10 cellular contexts compared by ENCODE assay signal in the genomic region with DNA sequence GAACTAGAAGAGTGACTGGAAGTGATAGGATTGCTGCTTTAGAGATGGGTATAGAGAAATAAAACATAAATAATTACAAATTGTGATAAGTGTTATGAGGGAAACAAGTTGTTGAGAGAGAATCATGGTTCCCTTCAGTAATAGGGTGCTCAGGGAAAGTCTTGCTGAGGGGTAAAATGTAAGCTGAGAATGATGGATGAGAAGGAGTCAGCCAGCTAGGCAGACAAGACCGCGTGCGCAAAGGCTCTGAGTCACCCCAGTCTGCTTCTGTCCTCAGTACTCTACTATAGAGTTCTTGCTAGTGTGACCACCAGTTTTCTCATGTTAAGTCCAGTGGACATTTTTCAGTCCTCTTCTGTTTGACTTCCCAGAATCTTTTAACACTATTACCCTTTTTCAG. TPM values are rescaled to one million over a fixed set of nuclear protein-coding genes. Genes with fewer than 3 reads are reported as not detected.
DNase-seq lines count a peak whose midpoint lies in the region; ATAC-seq and TF ChIP-seq lines count a peak whose summit lies in the region.
"Had no signal": no experiment of that assay in that cellular context is flagged by ENCODE, and none has a peak within 500 bp of the region (broad histone marks: within the 10 kb centered on the region; RNA-seq: fewer than 3 reads in every experiment).

No MANE protein-coding gene starts in this region.

- DNase-seq in Daoy (ENCODE audit: low read depth) (peak; percentile 61), GM23248 (peak; percentile 17), kidney glomerular epithelial cell (lab: John Stamatoyannopoulos, UW) (peak; percentile 34), neural progenitor cell (ENCODE audit: low spot score) (no peak), HAP-1 (ENCODE audit: low spot score in 2 of 2) (no peak)
- DNase-seq: activated naive CD4-positive, alpha-beta T cell treated with anti-CD3 and anti-CD28 coated beads, Interleukin-2, amount 10 ng/mL, durations not matched to agents 7 days and 5 days; effector memory CD8-positive, alpha-beta T cell had no signal

- ATAC-seq in SK-N-SH treated with all-trans-retinoic acid at 6 μM for 48 hours (peak; percentile 82), HG03565 (IDR thresholded peaks at IDR 0.05; ENCODE audit: unreplicated experiment) (no peak)
- ATAC-seq: effector memory CD8-positive, alpha-beta T cell had no signal

- no peak for TF ChIP-seq CTCF in neural progenitor cell (IDR thresholded peaks at IDR 0.05)

- 98% methylated on average over 3 of the region's 3 CpGs for WGBS in GM23248 (ENCODE audit: low coverage in 1 of 2, low lambda C conversion rate in 2 of 2, missing lambda C conversion rate in 2 of 2), 2 experiments

- no peak overlapping the region for H3K9ac ChIP-seq in GM23248
- no peak overlapping the region for H3K9ac ChIP-seq in neural progenitor cell

- H3K9me3 ChIP-seq in GM23248 (ENCODE audit: low read depth) (no peaks in the 10 kb centered on the region), neural progenitor cell (ENCODE audit: low read depth) (no peaks in the 10 kb centered on the region), HAP-1 (no peaks in the 10 kb centered on the region)
- H3K9me3 ChIP-seq: vagina had no signal

- no peaks in the 10 kb centered on the region for H3K9me2 ChIP-seq in GM23248 (ENCODE audit: insufficient read depth)

- peaks cover 5% of the 10 kb centered on the region for H3K4me1 Mint-ChIP-seq in neural progenitor cell

- in situ Hi-C loops in GM23248 (cut with MboI) = no loop called here
- in situ Hi-C loops in HAP-1 (cut with MboI; ENCODE audit: low sequenced_read_pairs) = no loop called here

- no peak overlapping the region for H3K27ac Mint-ChIP-seq in neural progenitor cell
- H3K27ac Mint-ChIP-seq: activated naive CD4-positive, alpha-beta T cell treated with anti-CD3 and anti-CD28 coated beads, Interleukin-2, amount 10 ng/mL, durations not matched to agents 7 days and 5 days had no signal

- no peak overlapping the region for H3K27ac ChIP-seq in GM23248
- H3K27ac ChIP-seq in neural progenitor cell = no peak overlapping the region
- H3K27ac ChIP-seq: vagina had no signal

- H3K4me1 ChIP-seq in GM23248 (ENCODE audit: insufficient read depth) = peaks cover 33% of the 10 kb centered on the region
- peaks cover 5% of the 10 kb centered on the region for H3K4me1 ChIP-seq in neural progenitor cell
- H3K4me1 ChIP-seq in HAP-1 = no peaks in the 10 kb centered on the region

- peaks cover 30% of the 10 kb centered on the region for H3K36me3 Mint-ChIP-seq in neural progenitor cell

- H3K4me3 Mint-ChIP-seq in neural progenitor cell = no peak overlapping the region
- H3K4me3 Mint-ChIP-seq: activated naive CD4-positive, alpha-beta T cell treated with anti-CD3 and anti-CD28 coated beads, Interleukin-2, amount 10 ng/mL, durations not matched to agents 7 days and 5 days; effector memory CD8-positive, alpha-beta T cell had no signal

- H3K4me3 ChIP-seq in GM23248 = no peak overlapping the region
- no peak overlapping the region for H3K4me3 ChIP-seq in neural progenitor cell
- H3K4me3 ChIP-seq in HAP-1 = no peak overlapping the region
- H3K4me3 ChIP-seq: vagina had no signal

- H3K79me2 ChIP-seq in GM23248 (ENCODE audit: insufficient read depth) (no peaks in the 10 kb centered on the region), neural progenitor cell (ENCODE audit: low read depth) (peaks cover 10% of the 10 kb centered on the region)

- H2AFZ ChIP-seq in GM23248 = no peak overlapping the region
- no peak overlapping the region for H2AFZ ChIP-seq in neural progenitor cell (replicated peaks)

- H3K4me2 ChIP-seq in GM23248 (ENCODE audit: unreplicated experiment) = no peak overlapping the region
- H3K4me2 ChIP-seq in neural progenitor cell = no peak overlapping the region

- H4K20me1 ChIP-seq in GM23248 (ENCODE audit: insufficient read depth) (no peaks in the 10 kb centered on the region), neural progenitor cell (ENCODE audit: low read depth) (no peaks in the 10 kb centered on the region)

- H3K27me3 Mint-ChIP-seq in neural progenitor cell (ENCODE audit: insufficient read depth, low read depth) = no peaks in the 10 kb centered on the region
- H3K27me3 Mint-ChIP-seq: activated naive CD4-positive, alpha-beta T cell treated with anti-CD3 and anti-CD28 coated beads, Interleukin-2, amount 10 ng/mL, durations not matched to agents 7 days and 5 days; effector memory CD8-positive, alpha-beta T cell had no signal

- H3F3A ChIP-seq in GM23248 (ENCODE audit: insufficient read depth) (peaks cover 8% of the 10 kb centered on the region), neural progenitor cell (ENCODE audit: low read depth) (peaks cover 5% of the 10 kb centered on the region)

- no peaks in the 10 kb centered on the region for H3K9me3 Mint-ChIP-seq in neural progenitor cell
- H3K9me3 Mint-ChIP-seq: activated naive CD4-positive, alpha-beta T cell treated with anti-CD3 and anti-CD28 coated beads, Interleukin-2, amount 10 ng/mL, durations not matched to agents 7 days and 5 days; effector memory CD8-positive, alpha-beta T cell had no signal

- H3K27me3 ChIP-seq in GM23248 (replicated peaks; ENCODE audit: insufficient read depth) (no peaks in the 10 kb centered on the region), neural progenitor cell (no peaks in the 10 kb centered on the region), HAP-1 (ENCODE audit: low read depth) (no peaks in the 10 kb centered on the region)
- H3K27me3 ChIP-seq: vagina had no signal

- no peaks in the 10 kb centered on the region for H3K36me3 ChIP-seq in GM23248 (ENCODE audit: low read depth)
- H3K36me3 ChIP-seq in neural progenitor cell = no peaks in the 10 kb centered on the region
- no peaks in the 10 kb centered on the region for H3K36me3 ChIP-seq in HAP-1 (replicated peaks)
- H3K36me3 ChIP-seq: vagina had no signal

TF ChIP-seq in SK-N-SH treated with all-trans-retinoic acid at 6 μM for 48 hours, 23 proteins besides CTCF, POLR2A, EP300 and RAD21:
- TF ChIP-seq, protein P1, sequence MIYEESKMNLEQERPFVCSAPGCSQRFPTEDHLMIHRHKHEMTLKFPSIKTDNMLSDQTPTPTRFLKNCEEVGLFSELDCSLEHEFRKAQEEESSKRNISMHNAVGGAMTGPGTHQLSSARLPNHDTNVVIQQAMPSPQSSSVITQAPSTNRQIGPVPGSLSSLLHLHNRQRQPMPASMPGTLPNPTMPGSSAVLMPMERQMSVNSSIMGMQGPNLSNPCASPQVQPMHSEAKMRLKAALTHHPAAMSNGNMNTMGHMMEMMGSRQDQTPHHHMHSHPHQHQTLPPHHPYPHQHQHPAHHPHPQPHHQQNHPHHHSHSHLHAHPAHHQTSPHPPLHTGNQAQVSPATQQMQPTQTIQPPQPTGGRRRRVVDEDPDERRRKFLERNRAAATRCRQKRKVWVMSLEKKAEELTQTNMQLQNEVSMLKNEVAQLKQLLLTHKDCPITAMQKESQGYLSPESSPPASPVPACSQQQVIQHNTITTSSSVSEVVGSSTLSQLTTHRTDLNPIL (CRISPR knock-in tag; IDR thresholded peaks at IDR 0.05; ENCODE audit: low read depth) = no peak
- TF ChIP-seq ESRRG (CRISPR knock-in tag; IDR thresholded peaks at IDR 0.05) (no peak), ZNF565 (CRISPR knock-in tag; conservative IDR thresholded peaks at IDR 0.05; ENCODE audit: low read depth) (no peak), ZFP30 (CRISPR knock-in tag; IDR thresholded peaks at IDR 0.05) (no peak), OSR1 (CRISPR knock-in tag; IDR thresholded peaks at IDR 0.05) (no peak), ARNTL (CRISPR knock-in tag; IDR thresholded peaks at IDR 0.05; ENCODE audit: borderline replicate concordance, low read depth) (no peak), PPARA (CRISPR knock-in tag; IDR thresholded peaks at IDR 0.05; ENCODE audit: borderline replicate concordance) (no peak), TOX (CRISPR knock-in tag; IDR thresholded peaks at IDR 0.05; ENCODE audit: borderline replicate concordance) (no peak)
- TF ChIP-seq, protein P2, sequence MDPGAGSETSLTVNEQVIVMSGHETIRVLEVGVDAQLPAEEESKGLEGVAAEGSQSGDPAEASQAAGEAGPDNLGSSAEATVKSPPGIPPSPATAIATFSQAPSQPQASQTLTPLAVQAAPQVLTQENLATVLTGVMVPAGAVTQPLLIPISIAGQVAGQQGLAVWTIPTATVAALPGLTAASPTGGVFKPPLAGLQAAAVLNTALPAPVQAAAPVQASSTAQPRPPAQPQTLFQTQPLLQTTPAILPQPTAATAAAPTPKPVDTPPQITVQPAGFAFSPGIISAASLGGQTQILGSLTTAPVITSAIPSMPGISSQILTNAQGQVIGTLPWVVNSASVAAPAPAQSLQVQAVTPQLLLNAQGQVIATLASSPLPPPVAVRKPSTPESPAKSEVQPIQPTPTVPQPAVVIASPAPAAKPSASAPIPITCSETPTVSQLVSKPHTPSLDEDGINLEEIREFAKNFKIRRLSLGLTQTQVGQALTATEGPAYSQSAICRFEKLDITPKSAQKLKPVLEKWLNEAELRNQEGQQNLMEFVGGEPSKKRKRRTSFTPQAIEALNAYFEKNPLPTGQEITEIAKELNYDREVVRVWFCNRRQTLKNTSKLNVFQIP (CRISPR knock-in tag; IDR thresholded peaks at IDR 0.05; ENCODE audit: borderline replicate concordance, low read depth) = no peak

RNA-seq across cellular contexts. Expression of a gene that starts 39.5 kb away (rescaled TPM):
- total RNA-seq in Daoy (2014; rRNA removed; shearing (Covaris generic)) = 5.3 and 6.2 TPM in 2 replicates
- 9.1 and 10.0 TPM in 2 replicates for total RNA-seq in GM23248 (2014; rRNA removed; shearing (Covaris generic))
- 9.6 and 11.3 TPM in 2 replicates for polyA plus RNA-seq in GM23248 (2016; fragmentation: Nextera tagmentation; extraction: Ambion mirVana)
- total RNA-seq in neural progenitor cell (ENCODE audit: low replicate concordance) = 36.6 and 60.6 TPM in 2 replicates

Comparison
In these comparisons a context has a peak if more than half of its experiments do, and no peak if none do; other contexts are left out.
1. DNase-seq: peak in Daoy (single experiment), GM23248 (single experiment) and kidney glomerular epithelial cell (single experiment); none in neural progenitor cell (single experiment) and HAP-1 (0 of 2).